Comparison of ENCODE assay signal across 1 cellular context in the genomic region with DNA sequence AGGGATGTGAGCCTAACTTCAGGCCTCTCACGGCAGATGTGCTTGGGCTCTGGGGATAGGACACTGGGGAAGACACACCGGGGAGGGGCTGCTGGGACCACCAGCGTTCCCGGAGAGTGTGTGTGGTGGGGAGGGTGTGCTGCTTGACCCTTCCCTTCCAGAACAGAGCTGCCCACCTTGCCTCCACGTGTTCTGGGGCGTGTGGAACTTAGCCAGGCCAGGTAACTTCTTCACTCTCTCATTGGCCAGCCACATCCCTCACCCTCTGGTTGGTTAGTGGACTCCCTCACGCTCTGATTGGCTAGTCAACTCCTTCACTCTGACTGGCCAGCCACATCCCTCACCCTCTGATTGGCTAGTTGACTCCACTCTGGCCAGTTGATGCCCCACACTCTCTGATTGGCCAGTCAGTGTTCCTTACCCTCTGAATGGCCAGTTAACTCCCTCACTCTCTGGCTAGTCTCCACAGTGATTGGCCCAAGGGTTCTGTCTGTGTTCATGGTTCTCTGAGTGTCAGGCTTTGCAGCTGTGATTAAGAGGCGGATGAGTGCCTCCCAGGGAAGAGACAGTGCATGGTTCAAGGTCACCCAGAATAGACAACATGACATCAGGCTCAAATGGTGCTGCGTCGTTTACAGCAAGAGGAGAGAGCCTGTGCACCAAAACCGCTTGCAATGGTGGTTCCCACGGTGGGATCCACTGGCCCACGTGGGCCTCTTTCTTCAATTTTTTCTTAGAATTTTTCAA.
A peak's percentile ranks its signal among the peaks of the same experiment; 100 is the strongest.
TF ChIP-seq lines count a peak whose summit lies in the region.

No MANE protein-coding gene starts in this region.

TF ChIP-seq in K562, 482 proteins besides CTCF, POLR2A, EP300 and RAD21 (continues in another document):
- TF ChIP-seq NFYB (IDR thresholded peaks at IDR 0.05; ENCODE audit: extremely low read depth, insufficient read length) (peak; percentile 98), DMBX1 (CRISPR knock-in tag; IDR thresholded peaks at IDR 0.05; ENCODE audit: borderline replicate concordance) (peak; percentile 73; the same call in 1 of the 2 replicates), POLR2AphosphoS5 (IDR thresholded peaks at IDR 0.05; ENCODE audit: control insufficient read depth, insufficient read depth, low read depth, low read length) (no peak), EZH2 (IDR thresholded peaks at IDR 0.05; ENCODE audit: borderline replicate concordance, low read depth, low read length) (peak; percentile 97), PRPF4 (IDR thresholded peaks at IDR 0.05; ENCODE audit: insufficient read depth, low read depth, low read length, poor library complexity, severe bottlenecking) (no peak), FOXO4 (CRISPR knock-in tag; IDR thresholded peaks at IDR 0.05) (no peak), MGA (IDR thresholded peaks at IDR 0.05) (0 out of 2 replicates have a peak, but pooled peaks have one; percentile 46), PYGO2 (tag; IDR thresholded peaks at IDR 0.05) (peak; percentile 91), FOS (IDR thresholded peaks at IDR 0.05; ENCODE audit: extremely low read depth, insufficient read length) (peak; percentile 96), NR4A1 (CRISPR knock-in tag; IDR thresholded peaks at IDR 0.05) (no peak), NR4A1 (tag; IDR thresholded peaks at IDR 0.05) (peak; percentile 67; the same call in 1 of the 2 replicates), OTX1 (CRISPR knock-in tag; IDR thresholded peaks at IDR 0.05) (peak; percentile 80; the same call in 1 of the 2 replicates), ZNF311 (CRISPR knock-in tag; IDR thresholded peaks at IDR 0.05) (peak; percentile 52; the same call in 1 of the 2 replicates), PTTG1 (tag; IDR thresholded peaks at IDR 0.05; ENCODE audit: low read depth) (peak; percentile 57; the same call in 1 of the 2 replicates), ZBTB12 (CRISPR knock-in tag; IDR thresholded peaks at IDR 0.05) (0 out of 2 replicates have a peak, but pooled peaks have one; percentile 41), RCOR1 (IDR thresholded peaks at IDR 0.05; ENCODE audit: borderline replicate concordance in 1 of 2, low read depth in 2 of 2, low read length in 2 of 2) (peak in 1 of 2 experiments; percentile 40; a peak in 1 of 4 replicates), SNIP1 (IDR thresholded peaks at IDR 0.05; ENCODE audit: low read depth) (no peak), PTRF (tag; IDR thresholded peaks at IDR 0.05) (peak; percentile 65), RBFOX2 (IDR thresholded peaks at IDR 0.05; ENCODE audit: low read depth, low read length) (no peak), ZNF121 (CRISPR knock-in tag; conservative IDR thresholded peaks at IDR 0.05) (no peak), ZNF175 (CRISPR knock-in tag; IDR thresholded peaks at IDR 0.05; ENCODE audit: low read depth) (0 out of 2 replicates have a peak, but pooled peaks have one; percentile 64), ZBTB7A (IDR thresholded peaks at IDR 0.05; ENCODE audit: borderline replicate concordance, control insufficient read depth, low read depth, low read length) (peak; percentile 59; the same call in 1 of the 2 replicates), MLLT1 (IDR thresholded peaks at IDR 0.05) (peak in 1 of 2 experiments; percentile 68; a peak in 1 of 4 replicates), ZNF165 (CRISPR knock-in tag; IDR thresholded peaks at IDR 0.05; ENCODE audit: borderline replicate concordance) (no peak)
- TF ChIP-seq, protein P1, sequence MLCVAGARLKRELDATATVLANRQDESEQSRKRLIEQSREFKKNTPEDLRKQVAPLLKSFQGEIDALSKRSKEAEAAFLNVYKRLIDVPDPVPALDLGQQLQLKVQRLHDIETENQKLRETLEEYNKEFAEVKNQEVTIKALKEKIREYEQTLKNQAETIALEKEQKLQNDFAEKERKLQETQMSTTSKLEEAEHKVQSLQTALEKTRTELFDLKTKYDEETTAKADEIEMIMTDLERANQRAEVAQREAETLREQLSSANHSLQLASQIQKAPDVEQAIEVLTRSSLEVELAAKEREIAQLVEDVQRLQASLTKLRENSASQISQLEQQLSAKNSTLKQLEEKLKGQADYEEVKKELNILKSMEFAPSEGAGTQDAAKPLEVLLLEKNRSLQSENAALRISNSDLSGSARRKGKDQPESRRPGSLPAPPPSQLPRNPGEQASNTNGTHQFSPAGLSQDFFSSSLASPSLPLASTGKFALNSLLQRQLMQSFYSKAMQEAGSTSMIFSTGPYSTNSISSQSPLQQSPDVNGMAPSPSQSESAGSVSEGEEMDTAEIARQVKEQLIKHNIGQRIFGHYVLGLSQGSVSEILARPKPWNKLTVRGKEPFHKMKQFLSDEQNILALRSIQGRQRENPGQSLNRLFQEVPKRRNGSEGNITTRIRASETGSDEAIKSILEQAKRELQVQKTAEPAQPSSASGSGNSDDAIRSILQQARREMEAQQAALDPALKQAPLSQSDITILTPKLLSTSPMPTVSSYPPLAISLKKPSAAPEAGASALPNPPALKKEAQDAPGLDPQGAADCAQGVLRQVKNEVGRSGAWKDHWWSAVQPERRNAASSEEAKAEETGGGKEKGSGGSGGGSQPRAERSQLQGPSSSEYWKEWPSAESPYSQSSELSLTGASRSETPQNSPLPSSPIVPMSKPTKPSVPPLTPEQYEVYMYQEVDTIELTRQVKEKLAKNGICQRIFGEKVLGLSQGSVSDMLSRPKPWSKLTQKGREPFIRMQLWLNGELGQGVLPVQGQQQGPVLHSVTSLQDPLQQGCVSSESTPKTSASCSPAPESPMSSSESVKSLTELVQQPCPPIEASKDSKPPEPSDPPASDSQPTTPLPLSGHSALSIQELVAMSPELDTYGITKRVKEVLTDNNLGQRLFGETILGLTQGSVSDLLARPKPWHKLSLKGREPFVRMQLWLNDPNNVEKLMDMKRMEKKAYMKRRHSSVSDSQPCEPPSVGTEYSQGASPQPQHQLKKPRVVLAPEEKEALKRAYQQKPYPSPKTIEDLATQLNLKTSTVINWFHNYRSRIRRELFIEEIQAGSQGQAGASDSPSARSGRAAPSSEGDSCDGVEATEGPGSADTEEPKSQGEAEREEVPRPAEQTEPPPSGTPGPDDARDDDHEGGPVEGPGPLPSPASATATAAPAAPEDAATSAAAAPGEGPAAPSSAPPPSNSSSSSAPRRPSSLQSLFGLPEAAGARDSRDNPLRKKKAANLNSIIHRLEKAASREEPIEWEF (CRISPR knock-in tag; IDR thresholded peaks at IDR 0.05): 0 out of 2 replicates have a peak, but pooled peaks have one; percentile 30
- TF ChIP-seq, protein P2, sequence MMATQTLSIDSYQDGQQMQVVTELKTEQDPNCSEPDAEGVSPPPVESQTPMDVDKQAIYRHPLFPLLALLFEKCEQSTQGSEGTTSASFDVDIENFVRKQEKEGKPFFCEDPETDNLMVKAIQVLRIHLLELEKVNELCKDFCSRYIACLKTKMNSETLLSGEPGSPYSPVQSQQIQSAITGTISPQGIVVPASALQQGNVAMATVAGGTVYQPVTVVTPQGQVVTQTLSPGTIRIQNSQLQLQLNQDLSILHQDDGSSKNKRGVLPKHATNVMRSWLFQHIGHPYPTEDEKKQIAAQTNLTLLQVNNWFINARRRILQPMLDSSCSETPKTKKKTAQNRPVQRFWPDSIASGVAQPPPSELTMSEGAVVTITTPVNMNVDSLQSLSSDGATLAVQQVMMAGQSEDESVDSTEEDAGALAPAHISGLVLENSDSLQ (IDR thresholded peaks at IDR 0.05): peak; percentile 93
